Comparison of ENCODE assay signal across 8 cellular contexts in the genomic region with DNA sequence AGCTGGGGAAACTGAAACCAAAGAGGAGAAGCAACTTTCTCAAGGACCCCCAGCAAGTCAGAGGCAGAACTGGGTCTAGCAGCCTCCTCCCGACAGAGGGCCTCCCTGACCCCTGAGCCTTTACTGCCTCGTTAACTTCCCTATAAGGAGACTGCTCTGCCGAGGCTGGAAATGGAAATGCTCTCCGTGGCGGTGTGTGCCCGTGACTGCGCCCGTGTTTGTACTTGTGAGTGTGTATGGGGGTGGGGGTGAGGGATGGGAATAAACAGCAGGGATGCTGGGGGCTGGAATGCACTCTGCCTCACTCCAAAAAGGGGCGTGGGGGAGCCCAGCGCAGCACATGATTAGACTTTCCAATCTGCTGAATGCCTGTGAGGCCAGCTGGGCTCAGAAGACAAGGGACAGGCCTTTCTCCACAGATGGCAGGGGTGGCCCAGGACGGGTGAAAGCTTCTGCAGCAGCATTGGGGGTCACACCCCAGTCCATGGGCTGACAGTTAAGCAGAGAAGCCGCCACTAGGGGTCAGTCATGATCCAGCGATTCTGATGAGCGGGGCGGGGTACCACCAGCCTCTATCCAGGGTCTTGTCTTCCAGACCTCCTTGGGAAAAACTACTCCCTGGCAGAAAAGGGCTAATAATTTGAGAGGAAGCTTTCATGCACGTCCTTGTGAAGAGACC. TPM values are rescaled to one million over a fixed set of nuclear protein-coding genes. Genes with fewer than 3 reads are reported as not detected.
DNase-seq lines count a peak whose midpoint lies in the region; ATAC-seq and TF ChIP-seq lines count a peak whose summit lies in the region.

No MANE protein-coding gene starts in this region.

- no peak for TF ChIP-seq EP300 in suprapubic skin (IDR thresholded peaks at IDR 0.05)

- no peak for TF ChIP-seq POLR2A in suprapubic skin (IDR thresholded peaks at IDR 0.05)

- no peak overlapping the region for H3K27ac ChIP-seq in suprapubic skin

- TF ChIP-seq CTCF in CD14-positive monocyte (IDR thresholded peaks at IDR 0.05): peak; percentile 67
- peak; percentile 54 for TF ChIP-seq CTCF in foreskin fibroblast (IDR thresholded peaks at IDR 0.05; ENCODE audit: low read depth, low read length)
- TF ChIP-seq CTCF in suprapubic skin (IDR thresholded peaks at IDR 0.05): peak in 1 of 2 donors; percentile 42

- 15% methylated on average over 15 of the region's 16 CpGs for WGBS in suprapubic skin

- DNase-seq in CD14-positive monocyte (ENCODE audit: low spot score) (no peak), NOMO-1 treated with dmso at 0.1 percent for 144 hours (lab: John Stamatoyannopoulos, UW; ENCODE audit: unreplicated experiment) (peak; percentile 4), foreskin fibroblast (peak in 1 of 2 donors; percentile 64), nucleus accumbens (lab: John Stamatoyannopoulos, UW) (peak in 42 of 56 donors; percentile 2 to 84 (median 38)), suprapubic skin (ENCODE audit: low spot score in 2 of 2) (no peak)
- DNase-seq in activated T-cell treated with anti-CD3 and anti-CD28 coated beads, Interleukin-2, amount 50 U/mL, for 72 hours: peak; percentile 67 to 72

- H3K9me3 Mint-ChIP-seq in CD14-positive monocyte: no peaks in the 10 kb centered on the region
- H3K9me3 Mint-ChIP-seq in activated T-cell treated with anti-CD3 and anti-CD28 coated beads, Interleukin-2, amount 50 U/mL, for 72 hours: no peaks in the 10 kb centered on the region

- no peaks in the 10 kb centered on the region for H3K36me3 ChIP-seq in suprapubic skin

- peak overlapping the region in 2 of 7 donors; percentile 3 to 5 for H3K27ac Mint-ChIP-seq in CD14-positive monocyte
- no peak overlapping the region for H3K27ac Mint-ChIP-seq in activated T-cell treated with anti-CD3 and anti-CD28 coated beads, Interleukin-2, amount 50 U/mL, for 72 hours

- intact Hi-C loops in CD14-positive monocyte (cut with micrococcal nuclease): no loop called here

- no peaks in the 10 kb centered on the region for H3K36me3 Mint-ChIP-seq in CD14-positive monocyte
- no peaks in the 10 kb centered on the region for H3K36me3 Mint-ChIP-seq in activated T-cell treated with anti-CD3 and anti-CD28 coated beads, Interleukin-2, amount 50 U/mL, for 72 hours (ENCODE audit: insufficient read depth in 2 of 2)

- H3K9me3 ChIP-seq in suprapubic skin: no peaks in the 10 kb centered on the region

- peaks cover 13% of the 10 kb centered on the region for H3K4me1 ChIP-seq in suprapubic skin

- H3K4me1 Mint-ChIP-seq in CD14-positive monocyte: peaks cover 17% of the 10 kb centered on the region
- peaks cover 7% of the 10 kb centered on the region for H3K4me1 Mint-ChIP-seq in activated T-cell treated with anti-CD3 and anti-CD28 coated beads, Interleukin-2, amount 50 U/mL, for 72 hours (ENCODE audit: low read depth)

- peak overlapping the region; percentile 40 to 49 for H3K4me3 ChIP-seq in foreskin fibroblast (ENCODE audit: low read depth in 1 of 2, low read length in 2 of 2)
- peak overlapping the region; percentile 1 for H3K4me3 ChIP-seq in suprapubic skin

- peaks cover 0 to 7% (median 3%) of the 10 kb centered on the region in 3 donors for H3K27me3 Mint-ChIP-seq in CD14-positive monocyte (ENCODE audit: low read depth in 3 of 3)
- H3K27me3 Mint-ChIP-seq in activated T-cell treated with anti-CD3 and anti-CD28 coated beads, Interleukin-2, amount 50 U/mL, for 72 hours (ENCODE audit: low read depth): peaks cover 6% of the 10 kb centered on the region

- peak overlapping the region; percentile 31 to 68 for H3K4me3 Mint-ChIP-seq in CD14-positive monocyte
- peak overlapping the region in 1 of 2 donors; percentile 41 for H3K4me3 Mint-ChIP-seq in activated T-cell treated with anti-CD3 and anti-CD28 coated beads, Interleukin-2, amount 50 U/mL, for 72 hours

- peak; percentile 53 for ATAC-seq in GM21619 (IDR thresholded peaks at IDR 0.05; ENCODE audit: unreplicated experiment)
- peak; percentile 79 to 82 for ATAC-seq in activated T-cell treated with anti-CD3 and anti-CD28 coated beads, Interleukin-2, amount 50 U/mL, for 72 hours (replicated peaks in 1 of 2)
- no peak for ATAC-seq in GM21825 (IDR thresholded peaks at IDR 0.05; ENCODE audit: unreplicated experiment)

- no peaks in the 10 kb centered on the region for H3K27me3 ChIP-seq in suprapubic skin

RNA-seq across cellular contexts. Expression of gene MPHOSPH10, which starts 26.8 kb away (rescaled TPM):
- 1 to 10 TPM; 5.6 to 9.9 TPM for polyA plus RNA-seq in CD14-positive monocyte
- total RNA-seq in activated T-cell treated with anti-CD3 and anti-CD28 coated beads, Interleukin-2, amount 50 U/mL, for 72 hours: 10 to 100 TPM; 35.0 to 35.8 TPM
- total RNA-seq in suprapubic skin: 10 to 100 TPM; 16.7 to 34.0 (median 24.7) TPM

RNA-seq across cellular contexts. Expression of gene MCEE, which starts 27.2 kb away (rescaled TPM):
- 10 to 100 TPM; 24.7 to 29.0 TPM for polyA plus RNA-seq in CD14-positive monocyte
- total RNA-seq in activated T-cell treated with anti-CD3 and anti-CD28 coated beads, Interleukin-2, amount 50 U/mL, for 72 hours: 10 to 100 TPM; 20.8 to 31.8 TPM
- 10 to 100 TPM; 20.9 to 45.8 (median 25.5) TPM for total RNA-seq in suprapubic skin

Comparison
In these comparisons a context has a peak if more than half of its experiments do, and no peak if none do; other contexts are left out.
1. DNase-seq: peak in NOMO-1 treated with dmso at 0.1 percent for 144 hours (single experiment), activated T-cell treated with anti-CD3 and anti-CD28 coated beads, Interleukin-2, amount 50 U/mL, for 72 hours (2 of 2) and nucleus accumbens (42 of 56); none in CD14-positive monocyte (single experiment) and suprapubic skin (0 of 2).